27 cellular contexts compared by ENCODE assay signal in the genomic region with DNA sequence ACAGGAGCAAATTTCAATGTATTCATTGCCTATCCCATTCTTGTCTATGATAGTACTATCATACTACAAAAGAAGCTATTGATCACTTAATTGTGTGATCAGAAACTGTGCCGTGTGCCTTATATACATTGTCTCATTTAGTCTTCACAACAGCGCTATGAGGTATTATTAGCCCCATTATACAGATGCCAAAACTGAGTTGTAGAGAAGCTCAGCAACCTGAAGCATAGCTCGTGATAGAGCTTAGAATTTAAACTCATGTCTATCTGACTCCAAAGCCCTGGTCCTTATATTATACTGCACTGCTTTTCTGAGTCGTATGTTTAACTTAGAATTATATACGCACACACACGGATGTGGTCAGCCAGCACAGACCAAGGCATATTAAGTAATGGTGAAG.
DNase-seq lines count a peak whose midpoint lies in the region; ATAC-seq, FAIRE-seq and TF ChIP-seq lines count a peak whose summit lies in the region.
"Had no signal": no experiment of that assay in that cellular context is flagged by ENCODE, and none has a peak within 500 bp of the region (broad histone marks: within the 10 kb centered on the region; RNA-seq: fewer than 3 reads in every experiment).

No MANE protein-coding gene starts in this region.

- no peaks in the 10 kb centered on the region for H3K9me3 ChIP-seq in IMR-90 (ENCODE audit: control insufficient read depth, insufficient read depth, low read length)
- H3K9me3 ChIP-seq in hepatocyte (ENCODE audit: low read depth), result no peaks in the 10 kb centered on the region
- H3K9me3 ChIP-seq in sigmoid colon, result no peaks in the 10 kb centered on the region
- H3K9me3 ChIP-seq in tibial artery, result no peaks in the 10 kb centered on the region
- H3K9me3 ChIP-seq in lower lobe of right lung, result no peaks in the 10 kb centered on the region
- H3K9me3 ChIP-seq: BE2C, HAP-1 had no signal

- no TSS peak for BruUV-seq in IMR-90 (replicated peaks; lab: Mats Ljungman, UMichigan)

- no peak for TF ChIP-seq POLR2A in IMR-90 (IDR thresholded peaks at IDR 0.05; ENCODE audit: low read depth, low read length)
- TF ChIP-seq POLR2A in sigmoid colon (IDR thresholded peaks at IDR 0.05), result no peak

- no peak overlapping the region for H3K23ac ChIP-seq in IMR-90 (ENCODE audit: low read depth, low read length)

- dilution Hi-C loops in IMR-90 (cut with HindIII; ENCODE audit: low sequenced_read_pairs, unreplicated experiment), result no loop called here

- H3K4me2 ChIP-seq in IMR-90 (ENCODE audit: low read depth, low read length) (no peak overlapping the region), hepatocyte (no peak overlapping the region)

- H3K36me3 ChIP-seq in IMR-90 (ENCODE audit: control insufficient read depth, insufficient read depth, low read length) (no peaks in the 10 kb centered on the region), hepatocyte (replicated peaks; ENCODE audit: insufficient read depth, low read depth) (no peaks in the 10 kb centered on the region), sigmoid colon (no peaks in the 10 kb centered on the region), tibial artery (peaks cover 0 to 5% (median 0%) of the 10 kb centered on the region in 3 donors), lower lobe of right lung (no peaks in the 10 kb centered on the region)
- H3K36me3 ChIP-seq: BE2C, HAP-1 had no signal

- H3K79me2 ChIP-seq in hepatocyte, result no peaks in the 10 kb centered on the region

- ATAC-seq in IMR-90 (ENCODE audit: low read depth) (peak; percentile 32; the same call in 1 of the 2 replicates), lower lobe of right lung (no peak), HG02642 (IDR thresholded peaks at IDR 0.05; ENCODE audit: poor library complexity, unreplicated experiment) (no peak)
- ATAC-seq: GM12878 had no signal

- in situ Hi-C loops in IMR-90 (cut with MboI; ENCODE audit: low sequenced_read_pairs), result no loop called here

- no peak overlapping the region for H2BK15ac ChIP-seq in IMR-90 (ENCODE audit: low read depth, low read length)

- H3K9me2 ChIP-seq in hepatocyte (replicated peaks; ENCODE audit: insufficient read depth), result no peaks in the 10 kb centered on the region

- no peak overlapping the region for H2BK20ac ChIP-seq in IMR-90 (ENCODE audit: low read depth, low read length)

- no peak overlapping the region for H3K4ac ChIP-seq in IMR-90 (ENCODE audit: low read depth, low read length)

- H4K8ac ChIP-seq in IMR-90 (ENCODE audit: low read depth in 2 of 2, low read length in 2 of 2), result no peak overlapping the region

- H3K9ac ChIP-seq in IMR-90 (ENCODE audit: low read depth, low read length), result no peak overlapping the region

- no peak overlapping the region for H2AFZ ChIP-seq in IMR-90 (replicated peaks; ENCODE audit: low read length, poor library complexity)
- no peak overlapping the region for H2AFZ ChIP-seq in hepatocyte

- H3K27me3 ChIP-seq in IMR-90 (ENCODE audit: control insufficient read depth, insufficient read depth, low read length) (no peaks in the 10 kb centered on the region), hepatocyte (no peaks in the 10 kb centered on the region), sigmoid colon (no peaks in the 10 kb centered on the region), tibial artery (no peaks in the 10 kb centered on the region), lower lobe of right lung (ENCODE audit: low read depth) (no peaks in the 10 kb centered on the region)
- H3K27me3 ChIP-seq: BE2C had no signal

- no peak overlapping the region for H3K56ac ChIP-seq in IMR-90 (ENCODE audit: extremely low read depth, insufficient read depth, low read length)

- TF ChIP-seq CTCF in IMR-90 (conservative IDR thresholded peaks at IDR 0.05; ENCODE audit: low read depth, low read length) (no peak), hepatocyte (IDR thresholded peaks at IDR 0.05; ENCODE audit: poor library complexity) (no peak), sigmoid colon (IDR thresholded peaks at IDR 0.05) (no peak), tibial artery (IDR thresholded peaks at IDR 0.05) (no peak), lower lobe of right lung (IDR thresholded peaks at IDR 0.05) (no peak)

- WGBS in IMR-90 (ENCODE audit: extremely low coverage in 2 of 2, insufficient read length in 1 of 2), 2 experiments, result no CpG with 5 or more reads among the region's 6 CpGs
- 86% methylated on average over 6 of the region's 6 CpGs for WGBS in hepatocyte (ENCODE audit: low lambda C conversion rate, missing lambda C conversion rate)
- WGBS in sigmoid colon, 2 donors, result 92 to 94% methylated on average over 6 of the region's 6 CpGs

- no peak overlapping the region for H3K18ac ChIP-seq in IMR-90 (ENCODE audit: low read depth, low read length)

- no peak overlapping the region for H3K4me3 ChIP-seq in IMR-90 (ENCODE audit: insufficient read depth, low read depth, low read length)
- no peak overlapping the region for H3K4me3 ChIP-seq in hepatocyte
- no peak overlapping the region for H3K4me3 ChIP-seq in sigmoid colon
- no peak overlapping the region for H3K4me3 ChIP-seq in tibial artery
- no peak overlapping the region for H3K4me3 ChIP-seq in lower lobe of right lung
- H3K4me3 ChIP-seq: GM12878, HAP-1 had no signal

- DNase-seq in IMR-90, result no peak
- DNase-seq in hepatocyte (ENCODE audit: low spot score), result no peak
- DNase-seq in sigmoid colon, result no peak
- no peak for DNase-seq in tibial artery
- DNase-seq in lower lobe of right lung, result no peak
- DNase-seq in urothelium cell line (ENCODE audit: low spot score), result no peak
- DNase-seq: 8988T; ACHN; BE2C; CD8-positive, alpha-beta memory T cell; DMS 273 treated with DMSO at 0.1 percent for 48 hours; DMS79; EL; GDM1; GOT3; HFFc6; NCI-H1048; NCI-H1417; NCI-H1694; NCI-H2081; NCI-H2227 treated with DMSO at 0.1 percent for 48 hours; NCI-H526 treated with DMSO at 0.1 percent for 48 hours; Right ventricle myocardium superior; RPMI8226 had no signal

- no peak for TF ChIP-seq RAD21 in IMR-90 (IDR thresholded peaks at IDR 0.05; ENCODE audit: low read length)

- no peak for FAIRE-seq in urothelium cell line (lab: Jason Lieb, UNC)
- FAIRE-seq: GM12878 had no signal

- no peak for TF ChIP-seq EP300 in sigmoid colon (IDR thresholded peaks at IDR 0.05)

- H2AK9ac ChIP-seq in IMR-90 (replicated peaks; ENCODE audit: low read depth, low read length, poor library complexity), result no peak overlapping the region

- H3K14ac ChIP-seq in IMR-90 (replicated peaks; ENCODE audit: low read depth, low read length), result no peak overlapping the region

- H2BK120ac ChIP-seq in IMR-90 (ENCODE audit: low read depth, low read length), result no peak overlapping the region

- H4K20me1 ChIP-seq in IMR-90 (ENCODE audit: insufficient read depth, low read length), result no peaks in the 10 kb centered on the region
- no peaks in the 10 kb centered on the region for H4K20me1 ChIP-seq in hepatocyte (ENCODE audit: insufficient read depth, poor library complexity, severe bottlenecking)

- intact Hi-C loops in IMR-90 (cut with micrococcal nuclease), result no loop called here
- intact Hi-C loops in sigmoid colon (cut with DNase I), result loop anchor here (5.0 kb wide), 2 partner anchors 55 to 340 kb away; no protein-coding TSS in a partner anchor
- intact Hi-C loops in tibial artery (cut with DNase I; ENCODE audit: low total_unique reads), result no loop called here
- intact Hi-C loops in lower lobe of right lung (cut with DNase I), result no loop called here

- no peak overlapping the region for H2AK5ac ChIP-seq in IMR-90 (ENCODE audit: low read depth, low read length)

- no peak overlapping the region for H4K5ac ChIP-seq in IMR-90 (ENCODE audit: low read depth, low read length)

- no peaks in the 10 kb centered on the region for H3K9me1 ChIP-seq in IMR-90 (ENCODE audit: insufficient read depth, low read length)

- no peak overlapping the region for H2BK5ac ChIP-seq in IMR-90 (ENCODE audit: low read depth, low read length, poor library complexity, severe bottlenecking)

- no peak overlapping the region for H3K27ac ChIP-seq in IMR-90 (ENCODE audit: insufficient read depth, low read length)
- peak overlapping the region; percentile 10 for H3K27ac ChIP-seq in hepatocyte
- H3K27ac ChIP-seq in sigmoid colon, result peak overlapping the region in 3 of 4 donors; percentile 50 to 81 (median 75)
- peak overlapping the region; percentile 21 to 58 for H3K27ac ChIP-seq in tibial artery
- no peak overlapping the region for H3K27ac ChIP-seq in lower lobe of right lung

- POLR2A ChIA-PET in IMR-90 (lab: Charles Lee; ENCODE audit: unreplicated experiment), result no interaction called here

- H3K4me1 ChIP-seq in IMR-90 (ENCODE audit: control insufficient read depth, insufficient read depth, low read length), result no peaks in the 10 kb centered on the region; the same call in 1 of the 2 replicates
- peaks cover 26% of the 10 kb centered on the region for H3K4me1 ChIP-seq in hepatocyte (ENCODE audit: insufficient read depth)
- H3K4me1 ChIP-seq in sigmoid colon, result peaks cover 0 to 39% (median 34%) of the 10 kb centered on the region in 4 donors
- H3K4me1 ChIP-seq in tibial artery, result peaks cover 0 to 43% (median 12%) of the 10 kb centered on the region in 4 donors
- H3K4me1 ChIP-seq in lower lobe of right lung, result peaks cover 9% of the 10 kb centered on the region
- H3K4me1 ChIP-seq: BE2C had no signal

- CTCF ChIA-PET in IMR-90 (lab: Yijun Ruan, JAX), result interaction anchor here (1.2 kb wide), 1 partner anchor 347 kb away, joined by 3 read pairs; no protein-coding TSS in a partner anchor

- H3K79me1 ChIP-seq in IMR-90 (ENCODE audit: low read depth in 1 of 2, low read length in 2 of 2), result no peaks in the 10 kb centered on the region

- no peak overlapping the region for H4K91ac ChIP-seq in IMR-90 (ENCODE audit: insufficient read depth, low read depth, low read length)

TF ChIP-seq in IMR-90, 13 proteins besides CTCF, POLR2A, EP300 and RAD21 (continues in another document):
- TF ChIP-seq MAZ (IDR thresholded peaks at IDR 0.05; ENCODE audit: borderline replicate concordance, low read depth, low read length) (no peak), MAFK (IDR thresholded peaks at IDR 0.05; ENCODE audit: low read depth, low read length) (no peak), BHLHE40 (IDR thresholded peaks at IDR 0.05; ENCODE audit: low read depth, low read length) (no peak), RFX5 (IDR thresholded peaks at IDR 0.05; ENCODE audit: low read depth, low read length) (no peak), NFE2L2 (IDR thresholded peaks at IDR 0.05; ENCODE audit: low read depth, low read length) (no peak), ELK1 (IDR thresholded peaks at IDR 0.05; ENCODE audit: borderline replicate concordance, low read depth, low read length) (no peak), MXI1 (IDR thresholded peaks at IDR 0.05; ENCODE audit: borderline replicate concordance, low read depth, low read length) (no peak)

Comparison
In these comparisons a context has a peak if more than half of its experiments do, and no peak if none do; other contexts are left out.
1. H3K27ac ChIP-seq: peak in hepatocyte (single experiment), sigmoid colon (3 of 4) and tibial artery (2 of 2); none in IMR-90 (single experiment) and lower lobe of right lung (single experiment).